ENCODE assay signal across 25 cellular contexts in the genomic region with DNA sequence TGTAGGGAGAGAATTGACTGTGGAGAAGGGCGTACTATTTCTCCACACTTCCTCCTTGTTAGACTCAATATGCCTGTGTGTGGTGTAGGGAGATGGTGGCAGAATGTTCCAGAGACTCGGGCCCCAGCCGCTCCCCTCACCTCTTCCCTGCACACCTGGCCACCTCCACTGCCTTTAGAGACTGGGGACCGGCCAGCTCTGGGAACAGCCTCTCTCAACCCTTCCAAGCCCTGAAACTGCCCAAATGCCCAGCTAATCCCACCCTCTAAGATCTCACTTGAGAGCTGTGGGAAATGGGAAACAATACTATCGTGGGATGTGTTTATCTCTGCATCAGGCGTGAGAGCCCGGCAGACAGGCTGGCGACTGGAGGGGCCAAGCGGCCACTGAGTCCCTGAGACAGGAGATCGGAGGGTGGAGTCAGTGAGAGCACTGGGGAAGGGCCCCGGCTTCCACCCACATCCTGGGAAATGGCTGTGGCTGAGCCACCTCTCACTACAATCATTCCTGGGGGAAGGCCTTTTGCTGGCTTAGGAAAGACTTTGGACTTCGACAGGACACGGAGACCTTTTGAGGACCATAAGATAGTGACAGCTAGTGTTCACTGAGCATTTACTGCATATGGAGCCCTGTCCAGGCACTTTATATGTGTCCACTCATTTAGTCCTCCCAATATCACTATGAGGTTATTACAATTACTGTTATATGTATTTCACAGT. TPM values are rescaled to one million over a fixed set of nuclear protein-coding genes. Genes with fewer than 3 reads are reported as not detected.
DNase-seq lines count a peak whose midpoint lies in the region; ATAC-seq and TF ChIP-seq lines count a peak whose summit lies in the region.
"Had no signal": no experiment of that assay in that cellular context is flagged by ENCODE, and none has a peak within 500 bp of the region (broad histone marks: within the 10 kb centered on the region; RNA-seq: fewer than 3 reads in every experiment).

No MANE protein-coding gene starts in this region.

- H3K4me3 ChIP-seq in IMR-90 (ENCODE audit: insufficient read depth, low read depth, low read length) (no peak overlapping the region), esophagus squamous epithelium (no peak overlapping the region), spleen (no peak overlapping the region)
- H3K4me3 ChIP-seq: BLaER1, left lung, mucosa of descending colon, smooth muscle cell had no signal

- H3K23ac ChIP-seq in IMR-90 (ENCODE audit: low read depth, low read length) = no peak overlapping the region

- H2AK9ac ChIP-seq in IMR-90 (replicated peaks; ENCODE audit: low read depth, low read length, poor library complexity) = peak overlapping the region; percentile 37

- in situ Hi-C loops in IMR-90 (cut with MboI; ENCODE audit: low sequenced_read_pairs) = no loop called here

- no peak overlapping the region for H2BK5ac ChIP-seq in IMR-90 (ENCODE audit: low read depth, low read length, poor library complexity, severe bottlenecking)

- no peak overlapping the region for H3K14ac ChIP-seq in IMR-90 (replicated peaks; ENCODE audit: low read depth, low read length)

- H3K4me3 Mint-ChIP-seq in mesothelial cell of epicardium = no peak overlapping the region
- H3K4me3 Mint-ChIP-seq: activated naive CD4-positive, alpha-beta T cell treated with anti-CD3 and anti-CD28 coated beads for 36 hours; activated T-cell treated with anti-CD3 and anti-CD28 coated beads, Interleukin-2, amount 50 U/mL, for 72 hours; central memory CD8-positive, alpha-beta T cell; stimulated activated effector memory CD8-positive, alpha-beta T cell treated with anti-CD3 and anti-CD28 coated beads, Interleukin-12 subunit alpha, Interleukin-12 subunit beta, amount 100 ng/mL, for 72 hours had no signal

- TF ChIP-seq RAD21 in IMR-90 (IDR thresholded peaks at IDR 0.05; ENCODE audit: low read length) = no peak

- peaks cover 39% of the 10 kb centered on the region for H3K4me1 Mint-ChIP-seq in mesothelial cell of epicardium

- no peak overlapping the region for H2BK20ac ChIP-seq in IMR-90 (ENCODE audit: low read depth, low read length)

- BruUV-seq in IMR-90 (replicated peaks; lab: Mats Ljungman, UMichigan) = no TSS peak

- no peaks in the 10 kb centered on the region for H3K9me3 ChIP-seq in IMR-90 (ENCODE audit: control insufficient read depth, insufficient read depth, low read length)
- no peaks in the 10 kb centered on the region for H3K9me3 ChIP-seq in esophagus squamous epithelium
- H3K9me3 ChIP-seq in spleen = no peaks in the 10 kb centered on the region
- H3K9me3 ChIP-seq: BLaER1, Caco-2, left lung, mucosa of descending colon had no signal

- no peak for ATAC-seq in IMR-90 (ENCODE audit: low read depth)
- ATAC-seq in GM19467 (IDR thresholded peaks at IDR 0.05; ENCODE audit: unreplicated experiment) = no peak
- no peak for ATAC-seq in HG02870 (IDR thresholded peaks at IDR 0.05; ENCODE audit: unreplicated experiment)
- no peak for ATAC-seq in GM19324 (IDR thresholded peaks at IDR 0.05; ENCODE audit: low FRiP score, unreplicated experiment)
- ATAC-seq: activated T-cell treated with anti-CD3 and anti-CD28 coated beads, Interleukin-2, amount 50 U/mL, for 72 hours; left lung; SK-N-SH treated with all-trans-retinoic acid at 6 μM for 48 hours; stimulated activated effector memory CD8-positive, alpha-beta T cell treated with anti-CD3 and anti-CD28 coated beads, Interleukin-12 subunit alpha, Interleukin-12 subunit beta, amount 100 ng/mL, for 72 hours had no signal

- H3K36me3 ChIP-seq in IMR-90 (ENCODE audit: control insufficient read depth, insufficient read depth, low read length) (no peaks in the 10 kb centered on the region), esophagus squamous epithelium (no peaks in the 10 kb centered on the region), spleen (no peaks in the 10 kb centered on the region)
- H3K36me3 ChIP-seq: BLaER1, left lung had no signal

- H3K27ac Mint-ChIP-seq in mesothelial cell of epicardium = peak overlapping the region; percentile 55
- H3K27ac Mint-ChIP-seq: activated naive CD4-positive, alpha-beta T cell treated with anti-CD3 and anti-CD28 coated beads for 36 hours; activated T-cell treated with anti-CD3 and anti-CD28 coated beads, Interleukin-2, amount 50 U/mL, for 72 hours had no signal

- H3K56ac ChIP-seq in IMR-90 (ENCODE audit: extremely low read depth, insufficient read depth, low read length) = no peak overlapping the region

- dilution Hi-C loops in IMR-90 (cut with HindIII; ENCODE audit: low sequenced_read_pairs, unreplicated experiment) = no loop called here

- H3K27me3 Mint-ChIP-seq in mesothelial cell of epicardium (ENCODE audit: low read depth) = peaks cover 16% of the 10 kb centered on the region

- TF ChIP-seq POLR2A in IMR-90 (IDR thresholded peaks at IDR 0.05; ENCODE audit: low read depth, low read length) (no peak), esophagus squamous epithelium (IDR thresholded peaks at IDR 0.05) (no peak), spleen (IDR thresholded peaks at IDR 0.05) (no peak)

- no peak overlapping the region for H3K4me2 ChIP-seq in IMR-90 (ENCODE audit: low read depth, low read length)
- H3K4me2 ChIP-seq: smooth muscle cell had no signal

- H2BK15ac ChIP-seq in IMR-90 (ENCODE audit: low read depth, low read length) = no peak overlapping the region

- no peak overlapping the region for H2BK120ac ChIP-seq in IMR-90 (ENCODE audit: low read depth, low read length)

- CTCF ChIA-PET in IMR-90 (lab: Yijun Ruan, JAX) = no interaction called here

- H3K27ac ChIP-seq in IMR-90 (ENCODE audit: insufficient read depth, low read length) = no peak overlapping the region
- peak overlapping the region in 3 of 4 donors; percentile 34 to 72 (median 50) for H3K27ac ChIP-seq in esophagus squamous epithelium
- peak overlapping the region in 1 of 8 donors; percentile 13 for H3K27ac ChIP-seq in spleen
- H3K27ac ChIP-seq in substantia nigra (ENCODE audit: low read depth, low read length, poor library complexity, severe bottlenecking) = no peak overlapping the region
- H3K27ac ChIP-seq: BLaER1, left lung had no signal

- H2AK5ac ChIP-seq in IMR-90 (ENCODE audit: low read depth, low read length) = no peak overlapping the region

- no peak for DNase-seq in IMR-90
- no peak for DNase-seq in esophagus squamous epithelium (lab: John Stamatoyannopoulos, UW)
- no peak for DNase-seq in mesothelial cell of epicardium (ENCODE audit: low spot score in 2 of 2, unreplicated experiment in 2 of 2)
- peak; percentile 52 for DNase-seq in spleen
- DNase-seq in substantia nigra (lab: John Stamatoyannopoulos, UW) = no peak
- DNase-seq: activated CD4-positive, alpha-beta T cell treated with anti-CD3 and anti-CD28 coated beads for 48 hours; activated naive CD4-positive, alpha-beta T cell treated with anti-CD3 and anti-CD28 coated beads for 36 hours; activated T-cell treated with anti-CD3 and anti-CD28 coated beads, Interleukin-2, amount 50 U/mL, for 72 hours; Caco-2; DMS79; GOT3; Kasumi-1; left lung; NCI-H1694; NCI-H2171 treated with DMSO at 0.1 percent for 48 hours; NCI-H526 had no signal

- no peak overlapping the region for H3K18ac ChIP-seq in IMR-90 (ENCODE audit: low read depth, low read length)

- H3K9ac ChIP-seq in IMR-90 (ENCODE audit: low read depth, low read length) = no peak overlapping the region
- H3K9ac ChIP-seq: BLaER1 had no signal

- H3K9me3 Mint-ChIP-seq in mesothelial cell of epicardium = no peaks in the 10 kb centered on the region
- H3K9me3 Mint-ChIP-seq: activated naive CD4-positive, alpha-beta T cell treated with anti-CD3 and anti-CD28 coated beads for 36 hours; activated T-cell treated with anti-CD3 and anti-CD28 coated beads, Interleukin-2, amount 50 U/mL, for 72 hours; central memory CD8-positive, alpha-beta T cell; stimulated activated effector memory CD8-positive, alpha-beta T cell treated with anti-CD3 and anti-CD28 coated beads, Interleukin-12 subunit alpha, Interleukin-12 subunit beta, amount 100 ng/mL, for 72 hours had no signal

- H3K79me1 ChIP-seq in IMR-90 (ENCODE audit: low read depth in 1 of 2, low read length in 2 of 2) = no peaks in the 10 kb centered on the region

- H3K9me1 ChIP-seq in IMR-90 (ENCODE audit: insufficient read depth, low read length) = peaks cover 2% of the 10 kb centered on the region; the same call in 1 of the 2 replicates

- H2AFZ ChIP-seq in IMR-90 (replicated peaks; ENCODE audit: low read length, poor library complexity) = no peak overlapping the region

- no peak overlapping the region for H3K4ac ChIP-seq in IMR-90 (ENCODE audit: low read depth, low read length)

- H4K5ac ChIP-seq in IMR-90 (ENCODE audit: low read depth, low read length) = no peak overlapping the region

- no peaks in the 10 kb centered on the region for H3K36me3 Mint-ChIP-seq in mesothelial cell of epicardium
- H3K36me3 Mint-ChIP-seq: stimulated activated effector memory CD8-positive, alpha-beta T cell treated with anti-CD3 and anti-CD28 coated beads, Interleukin-12 subunit alpha, Interleukin-12 subunit beta, amount 100 ng/mL, for 72 hours had no signal

- H4K91ac ChIP-seq in IMR-90 (ENCODE audit: insufficient read depth, low read depth, low read length) = no peak overlapping the region

- POLR2A ChIA-PET in IMR-90 (lab: Charles Lee; ENCODE audit: unreplicated experiment) = no interaction called here

- peaks cover 4% of the 10 kb centered on the region; the same call in 1 of the 2 replicates for H3K4me1 ChIP-seq in IMR-90 (ENCODE audit: control insufficient read depth, insufficient read depth, low read length)
- H3K4me1 ChIP-seq in esophagus squamous epithelium = peaks cover 0 to 31% (median 15%) of the 10 kb centered on the region in 3 donors
- H3K4me1 ChIP-seq in spleen = peaks cover 0 to 38% (median 27%) of the 10 kb centered on the region in 6 donors
- H3K4me1 ChIP-seq: Caco-2 had no signal

- TF ChIP-seq CTCF in IMR-90 (conservative IDR thresholded peaks at IDR 0.05; ENCODE audit: low read depth, low read length) = no peak
- no peak for TF ChIP-seq CTCF in esophagus squamous epithelium (IDR thresholded peaks at IDR 0.05)
- TF ChIP-seq CTCF in mesothelial cell of epicardium (IDR thresholded peaks at IDR 0.05; ENCODE audit: unreplicated experiment) = no peak
- no peak for TF ChIP-seq CTCF in spleen (IDR thresholded peaks at IDR 0.05 in 8 of 11, conservative IDR thresholded peaks at IDR 0.05 in 3 of 11)

- no peak overlapping the region for H4K8ac ChIP-seq in IMR-90 (ENCODE audit: low read depth in 2 of 2, low read length in 2 of 2)

- WGBS in IMR-90 (ENCODE audit: extremely low coverage in 2 of 2, insufficient read length in 1 of 2), 2 experiments = 68% methylated on average over 3 of the region's 13 CpGs; no CpG with 5 or more reads in 1 of the 2 experiments
- 81 to 86% methylated on average over 5 to 11 of the region's 13 CpGs for WGBS in esophagus squamous epithelium, 2 donors
- WGBS in spleen, 5 donors = 78 to 84% (median 83%) methylated on average over 11 to 13 of the region's 13 CpGs

- intact Hi-C loops in IMR-90 (cut with micrococcal nuclease) = no loop called here
- intact Hi-C loops in esophagus squamous epithelium (cut with DNase I) = no loop called here
- intact Hi-C loops in spleen (cut with DNase I; ENCODE audit: low total_unique reads) = no loop called here

- no peaks in the 10 kb centered on the region for H4K20me1 ChIP-seq in IMR-90 (ENCODE audit: insufficient read depth, low read length)
- H4K20me1 ChIP-seq: BLaER1 had no signal

- H3K27me3 ChIP-seq in IMR-90 (ENCODE audit: control insufficient read depth, insufficient read depth, low read length) = peaks cover 28% of the 10 kb centered on the region
- H3K27me3 ChIP-seq in esophagus squamous epithelium = peaks cover 0 to 5% (median 0%) of the 10 kb centered on the region in 4 donors
- peaks cover 0 to 14% (median 0%) of the 10 kb centered on the region in 7 donors for H3K27me3 ChIP-seq in spleen (replicated peaks in 1 of 7)
- H3K27me3 ChIP-seq: BLaER1 had no signal

RNA-seq across cellular contexts. Expression of a gene that starts 31.0 kb away (rescaled TPM):
- total RNA-seq in IMR-90 (2012; rRNA removed) (43.0 and 47.0 TPM in 2 replicates), esophagus squamous epithelium (10 to 100 TPM; 43.7 to 57.4 (median 51.4) TPM), mesothelial cell of epicardium (41.4 to 46.6 TPM (median 46.0 TPM) in 3 replicates), spleen (10 to 100 TPM; 29.8 to 37.6 (median 30.9) TPM)
- polyA plus RNA-seq in IMR-90 (2012; rRNA removed) (56.6 and 56.8 TPM in 2 replicates), spleen (10 to 100 TPM; 28.0 to 48.6 (median 34.3) TPM)
- polyA plus RNA-seq in IMR-90 (2012; cell fraction: cytosol; rRNA removed) = 53.5 and 60.4 TPM in 2 replicates
- 24.4 and 30.5 TPM in 2 replicates for polyA plus RNA-seq in IMR-90 (2012; cell fraction: nucleus; rRNA removed; ENCODE audit: low replicate concordance)

RNA-seq across cellular contexts. Expression of a gene that starts 51.5 kb away (rescaled TPM):
- total RNA-seq in IMR-90 (2012; rRNA removed) (156 and 190 TPM in 2 replicates), esophagus squamous epithelium (100 to 1,000 TPM in 2 of 4 donors, 10 to 100 TPM in 2; 28.0 to 107 (median 80.8) TPM), mesothelial cell of epicardium (181 to 186 TPM (median 185 TPM) in 3 replicates), spleen (100 to 1,000 TPM; 112 to 486 (median 203) TPM)
- polyA plus RNA-seq in IMR-90 (2012; rRNA removed) (211 and 234 TPM in 2 replicates), spleen (10 to 100 TPM; 31.0 to 56.6 (median 36.0) TPM)
- 69.3 and 213 TPM in 2 replicates for polyA plus RNA-seq in IMR-90 (2012; cell fraction: cytosol; rRNA removed)
- 853 and 1,420 TPM in 2 replicates for polyA plus RNA-seq in IMR-90 (2012; cell fraction: nucleus; rRNA removed; ENCODE audit: low replicate concordance)

Comparison
In these comparisons a context has a peak if more than half of its experiments do, and no peak if none do; other contexts are left out.
1. H3K27ac ChIP-seq: peak in esophagus squamous epithelium (3 of 4); none in IMR-90 (single experiment) and substantia nigra (single experiment).